In genomic region chr12:95548056-95548538, GRCh38 we compare ENCODE assay signal across 8 cellular contexts. TPM values are rescaled to one million over a fixed set of nuclear protein-coding genes. Genes with fewer than 3 reads are reported as not detected.
DNase-seq lines count a peak whose midpoint lies in the region; ATAC-seq, FAIRE-seq and TF ChIP-seq lines count a peak whose summit lies in the region.

No MANE protein-coding gene starts in this region.

- POLR2A ChIA-PET in SK-N-SH (lab: Yijun Ruan, JAX) = interaction anchor here (0.6 kb wide), 1 partner anchor 11 kb away, joined by 3 read pairs; no protein-coding TSS in a partner anchor

- DNase-seq in GM20000 (ENCODE audit: low spot score) (peak; percentile 43), SK-N-SH (peak; percentile 72), body of pancreas (peak; percentile 39 to 65 (median 52)), keratinocyte (ENCODE audit: low read depth, low spot score) (no peak)
- DNase-seq in stimulated activated CD4-positive, alpha-beta T cell treated with anti-CD3 and anti-CD28 coated beads, Interleukin-2, amount 100 ng/mL, for 24 hours = peak; percentile 46 to 53

- dilution Hi-C loops in keratinocyte (cut with MboI; ENCODE audit: extremely low pct_ligation_motif_present, low sequenced_read_pairs) = no loop called here

- no peak for TF ChIP-seq RAD21 in SK-N-SH (IDR thresholded peaks at IDR 0.05; ENCODE audit: low read length)

- no peaks in the 10 kb centered on the region for H3K36me3 ChIP-seq in SK-N-SH (replicated peaks in 1 of 2; ENCODE audit: control insufficient read depth in 1 of 2, insufficient read depth in 2 of 2, low read length in 1 of 2)
- no peaks in the 10 kb centered on the region for H3K36me3 ChIP-seq in body of pancreas (replicated peaks in 1 of 2; ENCODE audit: insufficient read depth in 1 of 2, low read depth in 2 of 2)
- H3K36me3 ChIP-seq in keratinocyte (ENCODE audit: control insufficient read depth in 2 of 2, extremely low read depth in 1 of 2, insufficient read depth in 2 of 2, low read length in 2 of 2) = no peaks in the 10 kb centered on the region

- H2AFZ ChIP-seq in SK-N-SH (ENCODE audit: low read depth) (peak overlapping the region; percentile 65; the same call in 1 of the 2 replicates), keratinocyte (ENCODE audit: control insufficient read depth, low read length) (peak overlapping the region; percentile 45)

- WGBS in SK-N-SH (ENCODE audit: low lambda C conversion rate) = 16% methylated on average over 31 of the region's 50 CpGs
- WGBS in body of pancreas, 2 donors = 1 to 2% methylated on average over 43 to 44 of the region's 50 CpGs

- TF ChIP-seq CTCF in GM20000 (IDR thresholded peaks at IDR 0.05; ENCODE audit: extremely low read depth, missing control alignments) (no peak), SK-N-SH (IDR thresholded peaks at IDR 0.05) (no peak), body of pancreas (IDR thresholded peaks at IDR 0.05) (no peak), keratinocyte (optimal IDR thresholded peaks at IDR 0.05 in 1 of 3, IDR thresholded peaks at IDR 0.05 in 1 of 3, conservative IDR thresholded peaks at IDR 0.05 in 1 of 3; ENCODE audit: extremely low read depth in 1 of 3, insufficient read depth in 2 of 3, low read length in 3 of 3) (no peak)

- H3K4me1 ChIP-seq in SK-N-SH (ENCODE audit: control insufficient read depth in 1 of 2, insufficient read depth in 2 of 2, low read depth in 1 of 2, low read length in 1 of 2) (no peaks in the 10 kb centered on the region; a peak in 1 of 4 replicates), body of pancreas (no peaks in the 10 kb centered on the region), keratinocyte (ENCODE audit: control insufficient read depth, extremely low read depth, insufficient read depth, low read length) (peaks cover 5% of the 10 kb centered on the region)

- no peak for TF ChIP-seq EP300 in SK-N-SH (IDR thresholded peaks at IDR 0.05; ENCODE audit: borderline replicate concordance in 1 of 2, low read depth in 1 of 2, low read length in 1 of 2)

- no peaks in the 10 kb centered on the region for H3K9me1 ChIP-seq in keratinocyte (ENCODE audit: control insufficient read depth, extremely low read depth, insufficient read depth, low read length)

- H3K9me3 ChIP-seq in SK-N-SH (no peaks in the 10 kb centered on the region), body of pancreas (no peaks in the 10 kb centered on the region), keratinocyte (ENCODE audit: control insufficient read depth, low read depth, low read length) (peaks cover 6% of the 10 kb centered on the region)

- peak overlapping the region; percentile 70 for H3K4me2 ChIP-seq in SK-N-SH
- H3K4me2 ChIP-seq in keratinocyte (ENCODE audit: control insufficient read depth, extremely low read depth, insufficient read depth, low read depth, low read length) = peak overlapping the region; percentile 68

- H3K9ac ChIP-seq in SK-N-SH (no peak overlapping the region), keratinocyte (ENCODE audit: control insufficient read depth, extremely low read depth, insufficient read depth, low read length) (no peak overlapping the region)

- peaks cover 7% of the 10 kb centered on the region for H3F3A ChIP-seq in SK-N-SH (replicated peaks; ENCODE audit: insufficient read depth)

- no peak for TF ChIP-seq POLR2A in body of pancreas (IDR thresholded peaks at IDR 0.05)

- CTCF ChIA-PET in SK-N-SH (lab: Yijun Ruan, JAX) = interaction anchor here (1.2 to 1.7 kb wide), 3 partner anchors 9 to 431 kb away, joined by 3 to 10 read pairs (median 6); no protein-coding TSS in a partner anchor

- H3K79me2 ChIP-seq in SK-N-SH (ENCODE audit: insufficient read depth) (no peaks in the 10 kb centered on the region), keratinocyte (ENCODE audit: control insufficient read depth, insufficient read depth, low read length) (no peaks in the 10 kb centered on the region)

- intact Hi-C loops in body of pancreas (cut with DNase I) = no loop called here

- H3K4me3 ChIP-seq in SK-N-SH (ENCODE audit: low read depth in 2 of 2, low read length in 1 of 2) (peak overlapping the region; percentile 65 to 69), body of pancreas (peak overlapping the region; percentile 57 to 96), keratinocyte (ENCODE audit: control insufficient read depth in 2 of 3, extremely low read depth in 1 of 3, insufficient read depth in 2 of 3, low read depth in 1 of 3, low read length in 3 of 3) (peak overlapping the region; percentile 33 to 53 (median 53))

- no peaks in the 10 kb centered on the region for H3K9me2 ChIP-seq in SK-N-SH

- H3K27ac ChIP-seq in SK-N-SH (ENCODE audit: low read depth in 2 of 2, low read length in 1 of 2) (peak overlapping the region in 1 of 2 experiments; percentile 62; a peak in 1 of 4 replicates), body of pancreas (peak overlapping the region; percentile 66 to 89 (median 77)), keratinocyte (ENCODE audit: control insufficient read depth, insufficient read depth, low read length) (no peak overlapping the region)

- no peak for FAIRE-seq in keratinocyte (lab: Jason Lieb, UNC)

- 0 out of 2 replicates have a peak, but pooled peaks cover 5% of the 10 kb centered on the region for H3K27me3 ChIP-seq in SK-N-SH (ENCODE audit: insufficient read depth)
- H3K27me3 ChIP-seq in body of pancreas = no peaks in the 10 kb centered on the region
- peaks cover 37% of the 10 kb centered on the region for H3K27me3 ChIP-seq in keratinocyte (ENCODE audit: control insufficient read depth, extremely low read depth, insufficient read depth, low read length)

- H4K20me1 ChIP-seq in SK-N-SH (ENCODE audit: insufficient read depth) (no peaks in the 10 kb centered on the region), keratinocyte (ENCODE audit: control insufficient read depth, extremely low read depth, insufficient read depth, low read length) (no peaks in the 10 kb centered on the region)

- ATAC-seq in body of pancreas = peak; percentile 61
- ATAC-seq in HG02571 (IDR thresholded peaks at IDR 0.05; ENCODE audit: unreplicated experiment) = no peak
- no peak for ATAC-seq in HG03439 (IDR thresholded peaks at IDR 0.05; ENCODE audit: unreplicated experiment)
- no peak for ATAC-seq in GM21737 (IDR thresholded peaks at IDR 0.05; ENCODE audit: unreplicated experiment)

TF ChIP-seq in SK-N-SH, 30 proteins besides CTCF, POLR2A, EP300 and RAD21 (continues in another document):
- no peak for TF ChIP-seq MAX (IDR thresholded peaks at IDR 0.05; ENCODE audit: low read depth)
- no peak for TF ChIP-seq JUND (IDR thresholded peaks at IDR 0.05)
- no peak for TF ChIP-seq PBX3 (IDR thresholded peaks at IDR 0.05)
- TF ChIP-seq TEAD4 (IDR thresholded peaks at IDR 0.05; ENCODE audit: borderline replicate concordance, insufficient read depth) = no peak
- TF ChIP-seq MXI1 (IDR thresholded peaks at IDR 0.05; ENCODE audit: low read depth, low read length) = no peak
- TF ChIP-seq REST (IDR thresholded peaks at IDR 0.05; ENCODE audit: low read depth, low read length) = no peak

RNA-seq across cellular contexts. Expression of gene USP44, which starts 3.2 kb away (rescaled TPM):
- polyA plus RNA-seq in SK-N-SH (2012; rRNA removed) = 0.07 and 0.18 TPM in 2 replicates
- 0.18 and 0.39 TPM in 2 replicates for polyA plus RNA-seq in SK-N-SH (2012; cell fraction: cytosol; rRNA removed)
- 0.21 and 0.22 TPM in 2 replicates for polyA plus RNA-seq in SK-N-SH (2012; cell fraction: nucleus; rRNA removed)
- 10 to 100 TPM in 1 of 2 donors, 1 to 10 TPM in 1; 7.0 to 21.1 TPM for total RNA-seq in body of pancreas
- polyA plus RNA-seq in keratinocyte = 0.12 to 0.18 TPM (median 0.13 TPM) in 3 replicates
- polyA plus RNA-seq in keratinocyte (2011; ENCODE audit: low read depth) = not detected
- polyA plus RNA-seq in keratinocyte (2011; cell fraction: cytosol; rRNA removed) = 0.05 and 0.22 TPM in 2 replicates
- polyA plus RNA-seq in keratinocyte (2011; cell fraction: nucleus; rRNA removed) = 0.07 and 0.10 TPM in 2 replicates
- 0.06 and 0.31 TPM in 2 replicates for polyA plus RNA-seq in keratinocyte (2012; ENCODE audit: low replicate concordance)
- polyA minus RNA-seq in keratinocyte = 0.13 to 0.93 TPM in 2 of 3 replicates, not detected in the other
- polyA minus RNA-seq in keratinocyte (2011; cell fraction: cytosol; rRNA and poly(A)+ RNA removed) = not detected
- 0.11 and 1.2 TPM in 2 replicates for polyA minus RNA-seq in keratinocyte (2011; cell fraction: nucleus; rRNA and poly(A)+ RNA removed)
